Comparison of ENCODE assay signal across 23 cellular contexts in the genomic region with DNA sequence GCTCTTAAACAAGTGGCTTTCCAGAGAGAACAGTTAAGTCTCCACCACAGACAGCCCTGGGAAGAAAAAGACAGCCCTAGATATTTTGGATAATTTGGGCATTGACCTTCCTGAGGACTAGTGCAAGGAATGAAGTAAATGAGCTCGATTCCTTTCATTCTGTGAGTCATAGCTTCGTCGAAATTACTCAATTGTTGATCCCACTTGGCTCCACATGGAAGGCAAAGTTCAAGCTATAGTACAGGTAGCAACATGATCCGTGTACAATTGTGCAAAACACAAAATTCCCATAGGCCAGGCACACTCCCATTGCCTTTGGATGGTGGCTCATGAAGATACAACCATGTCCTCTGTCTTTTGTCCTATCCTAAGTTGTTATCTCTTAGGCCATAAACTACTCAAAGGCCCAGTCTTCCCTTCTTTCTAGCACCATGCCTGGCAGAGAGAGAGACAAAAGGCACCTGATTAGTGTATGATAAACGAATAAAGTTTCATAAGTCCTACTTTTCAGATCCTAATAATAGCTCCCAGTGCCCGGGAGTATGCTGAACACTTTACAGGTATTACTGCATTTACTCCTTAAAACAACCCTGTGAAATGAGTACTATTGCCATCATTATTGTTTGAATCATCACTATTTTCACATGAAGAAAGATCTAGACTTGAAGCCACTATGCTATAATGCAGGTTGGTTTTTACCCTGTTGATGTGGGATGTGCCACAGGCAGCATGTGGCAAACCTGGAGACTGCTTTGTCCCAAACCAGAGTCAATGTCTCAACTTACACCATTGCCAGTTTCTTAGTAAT.
DNase-seq lines count a peak whose midpoint lies in the region; ATAC-seq and TF ChIP-seq lines count a peak whose summit lies in the region.
"Had no signal": no experiment of that assay in that cellular context is flagged by ENCODE, and none has a peak within 500 bp of the region (broad histone marks: within the 10 kb centered on the region; RNA-seq: fewer than 3 reads in every experiment).

No MANE protein-coding gene starts in this region.

- no peaks in the 10 kb centered on the region for H3K27me3 Mint-ChIP-seq in Caco-2 (ENCODE audit: insufficient read depth, unreplicated experiment)
- H3K27me3 Mint-ChIP-seq: effector memory CD8-positive, alpha-beta T cell had no signal

- H3K27ac ChIP-seq in epithelial cell of prostate (peak overlapping the region; percentile 59), right lobe of liver (peak overlapping the region in 1 of 3 donors; percentile 49)
- H3K27ac ChIP-seq: psoas muscle, thoracic aorta had no signal

- peak overlapping the region; percentile 2 for H3K4me3 Mint-ChIP-seq in Caco-2 (ENCODE audit: unreplicated experiment)
- H3K4me3 Mint-ChIP-seq: effector memory CD8-positive, alpha-beta T cell; neural crest cell had no signal

- no peak overlapping the region for H3K4me3 ChIP-seq in Caco-2 (ENCODE audit: low read depth, low read length)
- no peak overlapping the region for H3K4me3 ChIP-seq in right lobe of liver
- H3K4me3 ChIP-seq: psoas muscle, thoracic aorta had no signal

- no TSS peak for BruUV-seq in Caco-2 (replicated peaks; lab: Mats Ljungman, UMichigan)

- TF ChIP-seq POLR2A in right lobe of liver (IDR thresholded peaks at IDR 0.05), result no peak

- POLR2A ChIA-PET in Caco-2 (lab: Charles Lee), result interaction anchor here (0.6 to 1.3 kb wide), 2 partner anchors 177 to 272 kb away, joined by 3 to 4 read pairs; a partner anchor contains a TSS

- TF ChIP-seq CTCF in Caco-2 (IDR thresholded peaks at IDR 0.05; ENCODE audit: insufficient read depth in 1 of 2, low read depth in 1 of 2, low read length in 1 of 2, severe bottlenecking in 1 of 2, unreplicated experiment in 1 of 2) (no peak), right lobe of liver (IDR thresholded peaks at IDR 0.05) (no peak), GM20000 (IDR thresholded peaks at IDR 0.05; ENCODE audit: extremely low read depth, missing control alignments) (no peak)

- H3K9me3 ChIP-seq in Caco-2, result no peaks in the 10 kb centered on the region
- H3K9me3 ChIP-seq in right lobe of liver, result no peaks in the 10 kb centered on the region
- H3K9me3 ChIP-seq: psoas muscle, SK-N-SH, thoracic aorta had no signal

- intact Hi-C loops in Caco-2 (cut with micrococcal nuclease; ENCODE audit: unreplicated experiment), result loop anchor here (2.0 kb wide), 1 partner anchor 40 kb away; no protein-coding TSS in a partner anchor
- intact Hi-C loops in right lobe of liver (cut with DNase I), result loop anchor here (5.0 to 10.0 kb wide), 3 partner anchors 89 to 276 kb away; no protein-coding TSS in a partner anchor

- H3K4me1 Mint-ChIP-seq in Caco-2 (ENCODE audit: low read depth, unreplicated experiment), result peaks cover 31% of the 10 kb centered on the region

- WGBS in right lobe of liver (ENCODE audit: insufficient coverage, low coverage, low lambda C conversion rate, missing lambda C conversion rate), result 41% methylated on average over 6 of the region's 6 CpGs

- H3K36me3 ChIP-seq in Caco-2 (ENCODE audit: control insufficient read depth, insufficient read depth, low read length), result no peaks in the 10 kb centered on the region
- H3K36me3 ChIP-seq in right lobe of liver, result no peaks in the 10 kb centered on the region
- H3K36me3 ChIP-seq: thoracic aorta had no signal

- H3K36me3 Mint-ChIP-seq in Caco-2 (ENCODE audit: insufficient read depth, unreplicated experiment), result peaks cover 4% of the 10 kb centered on the region
- H3K36me3 Mint-ChIP-seq: CD4-positive, alpha-beta memory T cell had no signal

- H3K27ac Mint-ChIP-seq in Caco-2 (ENCODE audit: unreplicated experiment), result peak overlapping the region; percentile 66
- H3K27ac Mint-ChIP-seq: effector memory CD8-positive, alpha-beta T cell had no signal

- peaks cover 70% of the 10 kb centered on the region for H3K4me1 ChIP-seq in Caco-2
- peaks cover 0 to 22% (median 9%) of the 10 kb centered on the region in 4 donors for H3K4me1 ChIP-seq in right lobe of liver

- DNase-seq in Caco-2 (peak; percentile 24 to 63), NCI-H226 (peak; percentile 54), epithelial cell of prostate (ENCODE audit: low read depth, low spot score) (peak; percentile 61), right lobe of liver (no peak), SIG-M5 (lab: John Stamatoyannopoulos, UW) (no peak), DMS53 treated with DMSO at 0.1 percent for 48 hours (lab: John Stamatoyannopoulos, UW; ENCODE audit: unreplicated experiment) (no peak), GM20000 (ENCODE audit: low spot score) (no peak), HT-29 (ENCODE audit: low spot score) (no peak)
- DNase-seq: activated gamma-delta T cell treated with Interleukin-2 at 50 U/mL for 16 hours; anterior cingulate cortex; CD4-positive, alpha-beta memory T cell; DMS79 treated with DMSO at 0.1 percent for 48 hours; effector memory CD8-positive, alpha-beta T cell; foreskin melanocyte; Karpas-422; left cardiac atrium; NCI-H69; psoas muscle; SK-N-SH; stimulated activated CD4-positive, alpha-beta T cell treated with anti-CD3 and anti-CD28 coated beads, Interleukin-12 subunit alpha, Interleukin-12 subunit beta, amount 100 ng/mL, for 4 hours; T-helper 9 cell had no signal

- no peaks in the 10 kb centered on the region for H3K9me3 Mint-ChIP-seq in Caco-2 (ENCODE audit: unreplicated experiment)
- H3K9me3 Mint-ChIP-seq: effector memory CD8-positive, alpha-beta T cell; neural crest cell had no signal

- CTCF ChIA-PET in Caco-2 (lab: Charles Lee), result interaction anchor here (0.6 to 4.3 kb wide), 11 partner anchors 20 to 452 kb away, joined by 3 to 44 read pairs (median 3); no protein-coding TSS in a partner anchor

- ATAC-seq in right lobe of liver, result peak; percentile 84 to 93 (median 86)
- ATAC-seq: effector memory CD8-positive, alpha-beta T cell; psoas muscle had no signal

- H3K27me3 ChIP-seq in Caco-2 (replicated peaks; ENCODE audit: control insufficient read depth, insufficient read depth, low read length) (no peaks in the 10 kb centered on the region), right lobe of liver (no peaks in the 10 kb centered on the region)

Comparison
In these comparisons a context has a peak if more than half of its experiments do, and no peak if none do; other contexts are left out.
1. DNase-seq: peak in Caco-2 (2 of 2), NCI-H226 (single experiment) and epithelial cell of prostate (single experiment); none in right lobe of liver (0 of 3), SIG-M5 (single experiment), DMS53 treated with DMSO at 0.1 percent for 48 hours (single experiment), GM20000 (single experiment) and HT-29 (single experiment).